Comparison of ENCODE assay signal across 8 cellular contexts in genomic region chr12:57462307-57463253, GRCh38. TPM values are rescaled to one million over a fixed set of nuclear protein-coding genes. Genes with fewer than 3 reads are reported as not detected.
DNase-seq lines count a peak whose midpoint lies in the region; ATAC-seq, FAIRE-seq and TF ChIP-seq lines count a peak whose summit lies in the region.

No MANE protein-coding gene starts in this region.

- intact Hi-C loops in left ventricle myocardium inferior (cut with micrococcal nuclease) (no loop called here), prostate gland (cut with DNase I) (loop anchor here (10.0 kb wide), 1 partner anchor 162 kb away; no protein-coding TSS in a partner anchor)

- peak overlapping the region; percentile 78 for H3K27ac ChIP-seq in left ventricle myocardium inferior (replicated peaks)
- H3K27ac ChIP-seq in prostate gland: peak overlapping the region; percentile 86 to 89
- H3K27ac ChIP-seq in urinary bladder (ENCODE audit: low read depth): peak overlapping the region; percentile 75

- peak; percentile 69 for ATAC-seq in HG02759 (IDR thresholded peaks at IDR 0.05; ENCODE audit: unreplicated experiment)

- H3K36me3 ChIP-seq in left ventricle myocardium inferior (no peaks in the 10 kb centered on the region), prostate gland (no peaks in the 10 kb centered on the region), urinary bladder (ENCODE audit: insufficient read depth) (no peaks in the 10 kb centered on the region)

- WGBS in prostate gland: 6% methylated on average over 23 of the region's 30 CpGs
- WGBS in urinary bladder: 5% methylated on average over 30 of the region's 30 CpGs

- peak; percentile 95 for TF ChIP-seq CTCF in left ventricle myocardium inferior (IDR thresholded peaks at IDR 0.05; ENCODE audit: borderline replicate concordance)
- peak; percentile 88 to 97 (median 94) for TF ChIP-seq CTCF in prostate gland (IDR thresholded peaks at IDR 0.05)

- H3K4me1 ChIP-seq in left ventricle myocardium inferior (peaks cover 44% of the 10 kb centered on the region), prostate gland (replicated peaks) (peaks cover 9% of the 10 kb centered on the region), urinary bladder (ENCODE audit: insufficient read depth) (no peaks in the 10 kb centered on the region)

- peaks cover 35% of the 10 kb centered on the region for H3K27me3 ChIP-seq in left ventricle myocardium inferior (ENCODE audit: low read depth)
- H3K27me3 ChIP-seq in prostate gland (replicated peaks; ENCODE audit: insufficient read depth): no peaks in the 10 kb centered on the region

- no peaks in the 10 kb centered on the region for H3K9me3 ChIP-seq in left ventricle myocardium inferior (replicated peaks)
- H3K9me3 ChIP-seq in prostate gland: no peaks in the 10 kb centered on the region

- FAIRE-seq in GM12892 (lab: Jason Lieb, UNC): peak; percentile 96

- H3K4me3 ChIP-seq in left ventricle myocardium inferior: peak overlapping the region; percentile 80
- peak overlapping the region; percentile 55 to 60 for H3K4me3 ChIP-seq in prostate gland
- peak overlapping the region; percentile 61 for H3K4me3 ChIP-seq in urinary bladder (ENCODE audit: low read depth, low read length)

- DNase-seq in GM12892 (ENCODE audit: insufficient read length): peak; percentile 96
- peak; percentile 87 for DNase-seq in NCI-H128 (lab: John Stamatoyannopoulos, UW; ENCODE audit: unreplicated experiment)
- peak; percentile 86 to 94 for DNase-seq in SW 1271 (lab: John Stamatoyannopoulos, UW)
- peak; percentile 78 for DNase-seq in amniotic epithelial cell (ENCODE audit: low read depth)
- DNase-seq in left ventricle myocardium inferior: peak; percentile 81
- DNase-seq in prostate gland (ENCODE audit: low spot score): peak; percentile 82

- TF ChIP-seq POLR2A in GM12892 (IDR thresholded peaks at IDR 0.05; ENCODE audit: low read depth, low read length) (no peak), prostate gland (IDR thresholded peaks at IDR 0.05) (peak; percentile 50)

RNA-seq across cellular contexts. Expression of gene GLI1, which starts 3.0 kb away (rescaled TPM):
- polyA plus RNA-seq in GM12892 (2012; ENCODE audit: missing spikeins): 0.38 TPM
- 0.93 TPM for total RNA-seq in left ventricle myocardium inferior
- 10 to 100 TPM in 1 of 2 donors, 1 to 10 TPM in 1; 1.7 to 11.5 TPM for total RNA-seq in prostate gland
- 11.5 TPM for total RNA-seq in urinary bladder
- 11.5 TPM for polyA plus RNA-seq in urinary bladder

RNA-seq across cellular contexts. Expression of gene INHBE, which starts 7.5 kb away (rescaled TPM):
- polyA plus RNA-seq in GM12892 (2012; ENCODE audit: missing spikeins): 1.3 TPM
- total RNA-seq in left ventricle myocardium inferior (not detected), prostate gland (not detected), urinary bladder (not detected)
- 0.09 TPM for polyA plus RNA-seq in urinary bladder

RNA-seq across cellular contexts. Expression of gene ARHGAP9, which starts 17.1 kb away (rescaled TPM):
- polyA plus RNA-seq in GM12892 (2012; ENCODE audit: missing spikeins): 55.0 TPM
- total RNA-seq in left ventricle myocardium inferior (4.2 TPM), prostate gland (10 to 100 TPM in 1 of 2 donors, 1 to 10 TPM in 1; 3.5 to 13.6 TPM), urinary bladder (2.9 TPM)
- polyA plus RNA-seq in urinary bladder: 5.2 TPM

RNA-seq across cellular contexts. Expression of gene MARS1, which starts 25.3 kb away (rescaled TPM):
- 88.4 TPM for polyA plus RNA-seq in GM12892 (2012; ENCODE audit: missing spikeins)
- total RNA-seq in left ventricle myocardium inferior (73.1 TPM), prostate gland (10 to 100 TPM; 67.2 to 90.0 TPM), urinary bladder (55.1 TPM)
- polyA plus RNA-seq in urinary bladder: 59.9 TPM

RNA-seq across cellular contexts. Expression of gene INHBC, which starts 28.0 kb away (rescaled TPM):
- not detected for polyA plus RNA-seq in GM12892 (2012; ENCODE audit: missing spikeins)
- total RNA-seq in left ventricle myocardium inferior (not detected), prostate gland (under 1 TPM; 0.46 to 0.57 TPM), urinary bladder (not detected)
- polyA plus RNA-seq in urinary bladder: 0.05 TPM

Comparison
In these comparisons a context has a peak if more than half of its experiments do, and no peak if none do; other contexts are left out.
1. Peak in every context shown above with its lines: DNase-seq, ATAC-seq, H3K4me3 ChIP-seq and H3K27ac ChIP-seq.